Comparison of ENCODE assay signal across 24 cellular contexts in genomic region chr1:15321601-15322000, GRCh38.
"Had no signal": no experiment of that assay in that cellular context is flagged by ENCODE, and none has a peak within 500 bp of the region (broad histone marks: within the 10 kb centered on the region; RNA-seq: fewer than 3 reads in every experiment).

No MANE protein-coding gene starts in this region.

- ATAC-seq: gastrocnemius medialis, heart right ventricle, left cardiac atrium, left lung, left ventricle myocardium superior, lower lobe of right lung, mucosa of descending colon had no signal

- FAIRE-seq: colon, endothelial cell of umbilical vein, islet of Langerhans, keratinocyte had no signal

- H3K36me3 ChIP-seq: esophagus muscularis mucosa, gastrocnemius medialis, heart right ventricle, left lung, lower lobe of right lung had no signal

- DNase-seq: dermis blood vessel endothelial cell; dorsolateral prefrontal cortex; effector CD4-positive, alpha-beta T cell; effector memory CD4-positive, alpha-beta T cell; foreskin fibroblast; foreskin melanocyte; gastrocnemius medialis; glutamatergic neuron; head of caudate nucleus; heart right ventricle; hippocampal formation; left cardiac atrium; left lung; left ventricle myocardium superior; lower lobe of right lung; mesenchymal stem cell; mucosa of descending colon; naive B cell had no signal

- H3K27ac ChIP-seq: coronary artery, dorsolateral prefrontal cortex, esophagus muscularis mucosa, gastrocnemius medialis, heart right ventricle, left lung, lower lobe of right lung had no signal

- H3K9me3 ChIP-seq: lower lobe of right lung, mucosa of descending colon had no signal

- H3K27me3 ChIP-seq: dorsolateral prefrontal cortex, esophagus muscularis mucosa, gastrocnemius medialis had no signal

- H3K4me1 ChIP-seq: gastrocnemius medialis had no signal

- H3K4me3 ChIP-seq: coronary artery, dorsolateral prefrontal cortex, esophagus muscularis mucosa, gastrocnemius medialis, heart right ventricle, left lung, lower lobe of right lung, mucosa of descending colon had no signal
